Comparison of ENCODE assay signal across 10 cellular contexts in the genomic region with DNA sequence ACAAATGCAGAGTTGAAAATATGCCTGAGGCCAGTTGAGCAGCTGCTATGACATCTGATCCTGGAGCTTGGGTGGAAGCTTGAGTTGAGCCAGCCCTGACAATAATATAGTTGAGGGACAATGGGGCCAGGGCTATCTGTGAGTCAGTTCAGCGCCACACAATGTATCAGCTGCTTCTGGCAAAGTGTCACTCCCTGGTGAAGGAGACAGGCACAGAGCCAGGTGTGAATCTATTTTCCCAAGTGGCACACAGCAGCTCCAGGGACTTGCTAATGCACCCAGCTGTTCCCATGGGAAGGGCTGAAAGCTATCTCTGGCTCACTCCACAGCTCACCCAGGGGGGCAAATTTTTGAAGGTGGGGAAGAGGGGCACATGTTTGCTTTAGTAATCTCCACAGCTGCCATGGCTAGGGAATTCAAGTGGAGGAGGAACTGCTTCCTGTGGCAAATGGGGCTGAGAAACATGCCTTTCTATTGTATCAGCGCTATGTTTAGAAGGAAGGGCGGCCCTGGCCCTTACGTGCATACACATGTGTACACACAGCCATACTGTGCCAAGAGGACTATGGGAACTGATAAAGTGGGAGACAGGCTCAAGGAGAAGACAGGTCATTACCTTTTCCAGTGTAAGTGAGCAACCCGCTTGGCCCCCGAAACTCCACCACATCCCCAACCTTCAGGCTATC. TPM values are rescaled to one million over a fixed set of nuclear protein-coding genes. Genes with fewer than 3 reads are reported as not detected.
DNase-seq lines count a peak whose midpoint lies in the region; ATAC-seq and TF ChIP-seq lines count a peak whose summit lies in the region.
"Had no signal": no experiment of that assay in that cellular context is flagged by ENCODE, and none has a peak within 500 bp of the region (broad histone marks: within the 10 kb centered on the region; RNA-seq: fewer than 3 reads in every experiment).

No MANE protein-coding gene starts in this region.

- peak overlapping the region; percentile 46 for H3K4me3 Mint-ChIP-seq in T-helper 1 cell treated with Interleukin-12 subunit alpha and Interleukin-12 subunit beta and Interleukin-4 antibody, amounts not matched to agents 30 μg/mL and 1 μg/mL, for 36 hours
- no peak overlapping the region for H3K4me3 Mint-ChIP-seq in stimulated activated effector memory CD8-positive, alpha-beta T cell treated with anti-CD3 and anti-CD28 coated beads, Interleukin-12 subunit alpha, Interleukin-12 subunit beta, amount 100 ng/mL, for 72 hours
- no peak overlapping the region for H3K4me3 Mint-ChIP-seq in mesothelial cell of epicardium

- no peaks in the 10 kb centered on the region for H3K9me3 Mint-ChIP-seq in T-helper 1 cell treated with Interleukin-12 subunit alpha and Interleukin-12 subunit beta and Interleukin-4 antibody, amounts not matched to agents 30 μg/mL and 1 μg/mL, for 36 hours
- no peaks in the 10 kb centered on the region for H3K9me3 Mint-ChIP-seq in stimulated activated effector memory CD8-positive, alpha-beta T cell treated with anti-CD3 and anti-CD28 coated beads, Interleukin-12 subunit alpha, Interleukin-12 subunit beta, amount 100 ng/mL, for 72 hours
- no peaks in the 10 kb centered on the region for H3K9me3 Mint-ChIP-seq in mesothelial cell of epicardium

- H3K27ac Mint-ChIP-seq in T-helper 1 cell treated with Interleukin-12 subunit alpha and Interleukin-12 subunit beta and Interleukin-4 antibody, amounts not matched to agents 30 μg/mL and 1 μg/mL, for 36 hours, result peak overlapping the region; percentile 56
- peak overlapping the region; percentile 45 for H3K27ac Mint-ChIP-seq in stimulated activated effector memory CD8-positive, alpha-beta T cell treated with anti-CD3 and anti-CD28 coated beads, Interleukin-12 subunit alpha, Interleukin-12 subunit beta, amount 100 ng/mL, for 72 hours
- H3K27ac Mint-ChIP-seq in mesothelial cell of epicardium, result no peak overlapping the region

- 92 to 97% (median 96%) methylated on average over 6 of the region's 6 CpGs for whole genome bisulfite sequencing in spleen, 5 donors

- no peak for TF ChIP-seq CTCF in fibroblast of the aortic adventitia (IDR thresholded peaks at IDR 0.05; ENCODE audit: insufficient read depth, low read length)
- TF ChIP-seq CTCF in mesothelial cell of epicardium (IDR thresholded peaks at IDR 0.05; ENCODE audit: unreplicated experiment), result no peak
- TF ChIP-seq CTCF in spleen (IDR thresholded peaks at IDR 0.05 in 8 of 11, conservative IDR thresholded peaks at IDR 0.05 in 3 of 11), result no peak

- H3K27me3 ChIP-seq in spleen (replicated peaks in 1 of 7), result no peaks in the 10 kb centered on the region

- H3K4me1 ChIP-seq in spleen, result peaks cover 15 to 48% (median 36%) of the 10 kb centered on the region in 6 donors

- H3K27me3 Mint-ChIP-seq in T-helper 1 cell treated with Interleukin-12 subunit alpha and Interleukin-12 subunit beta and Interleukin-4 antibody, amounts not matched to agents 30 μg/mL and 1 μg/mL, for 36 hours (ENCODE audit: low read depth), result no peaks in the 10 kb centered on the region
- peaks cover 2% of the 10 kb centered on the region for H3K27me3 Mint-ChIP-seq in mesothelial cell of epicardium (ENCODE audit: low read depth)

- H3K36me3 ChIP-seq in spleen, result peaks cover 0 to 50% (median 21%) of the 10 kb centered on the region in 6 donors

- H3K4me3 ChIP-seq in fibroblast of the aortic adventitia (ENCODE audit: low read depth, low read length) (no peak overlapping the region), spleen (no peak overlapping the region)
- H3K4me3 ChIP-seq: SK-N-MC had no signal

- intact Hi-C loops in spleen (cut with DNase I; ENCODE audit: low total_unique reads), result no loop called here

- H3K27ac ChIP-seq in spleen, result peak overlapping the region in 1 of 8 donors; percentile 12
- H3K27ac ChIP-seq: SK-N-MC had no signal

- no peak for DNase-seq in T-helper 1 cell
- DNase-seq in NCI-H774 (lab: John Stamatoyannopoulos, UW), result peak; percentile 70
- peak; percentile 32 for DNase-seq in fibroblast of the aortic adventitia (ENCODE audit: low read depth)
- no peak for DNase-seq in stimulated activated effector memory CD8-positive, alpha-beta T cell treated with anti-CD3 and anti-CD28 coated beads, Interleukin-12 subunit alpha, Interleukin-12 subunit beta, amount 100 ng/mL, for 72 hours (ENCODE audit: low spot score in 2 of 2)
- no peak for DNase-seq in activated CD8-positive, alpha-beta memory T cell treated with anti-CD3 and anti-CD28 coated beads, Interleukin-2, amount 50 U/mL, for 48 hours
- DNase-seq in mesothelial cell of epicardium (ENCODE audit: low spot score in 2 of 2, unreplicated experiment in 2 of 2), result no peak
- no peak for DNase-seq in spleen
- DNase-seq: cerebellar nuclear complex had no signal

- TF ChIP-seq POLR2A in spleen (IDR thresholded peaks at IDR 0.05), result no peak

- H3K9me3 ChIP-seq in spleen, result no peaks in the 10 kb centered on the region

- no peak for ATAC-seq in stimulated activated effector memory CD8-positive, alpha-beta T cell treated with anti-CD3 and anti-CD28 coated beads, Interleukin-12 subunit alpha, Interleukin-12 subunit beta, amount 100 ng/mL, for 72 hours

- H3K36me3 Mint-ChIP-seq in T-helper 1 cell treated with Interleukin-12 subunit alpha and Interleukin-12 subunit beta and Interleukin-4 antibody, amounts not matched to agents 30 μg/mL and 1 μg/mL, for 36 hours (ENCODE audit: low read depth), result peaks cover 9% of the 10 kb centered on the region
- H3K36me3 Mint-ChIP-seq in stimulated activated effector memory CD8-positive, alpha-beta T cell treated with anti-CD3 and anti-CD28 coated beads, Interleukin-12 subunit alpha, Interleukin-12 subunit beta, amount 100 ng/mL, for 72 hours, result peaks cover 19% of the 10 kb centered on the region
- H3K36me3 Mint-ChIP-seq in mesothelial cell of epicardium, result no peaks in the 10 kb centered on the region

- peaks cover 23% of the 10 kb centered on the region for H3K4me1 Mint-ChIP-seq in T-helper 1 cell treated with Interleukin-12 subunit alpha and Interleukin-12 subunit beta and Interleukin-4 antibody, amounts not matched to agents 30 μg/mL and 1 μg/mL, for 36 hours (ENCODE audit: low read depth)
- H3K4me1 Mint-ChIP-seq in stimulated activated effector memory CD8-positive, alpha-beta T cell treated with anti-CD3 and anti-CD28 coated beads, Interleukin-12 subunit alpha, Interleukin-12 subunit beta, amount 100 ng/mL, for 72 hours, result peaks cover 23% of the 10 kb centered on the region
- peaks cover 16% of the 10 kb centered on the region for H3K4me1 Mint-ChIP-seq in mesothelial cell of epicardium

RNA-seq across cellular contexts. Expression of a gene that starts 2.2 kb away (rescaled TPM):
- total RNA-seq in fibroblast of the aortic adventitia (ENCODE audit: low replicate concordance) (22.9 and 34.6 TPM in 2 replicates), mesothelial cell of epicardium (25.9 to 26.6 TPM (median 26.1 TPM) in 3 replicates), spleen (10 to 100 TPM; 41.1 to 60.5 (median 51.4) TPM)
- 10 to 100 TPM; 26.2 to 29.9 (median 28.9) TPM for polyA plus RNA-seq in spleen

RNA-seq across cellular contexts. Expression of a gene that starts 6.8 kb away (rescaled TPM):
- total RNA-seq in fibroblast of the aortic adventitia (ENCODE audit: low replicate concordance) (30.4 and 104 TPM in 2 replicates), mesothelial cell of epicardium (38.0 to 39.1 TPM (median 38.4 TPM) in 3 replicates), spleen (100 to 1,000 TPM in 5 of 7 donors, 10 to 100 TPM in 2; 90.9 to 167 (median 128) TPM)
- 10 to 100 TPM; 34.0 to 57.6 (median 39.7) TPM for polyA plus RNA-seq in spleen

RNA-seq across cellular contexts. Expression of a gene that starts 37.9 kb away (rescaled TPM):
- total RNA-seq in fibroblast of the aortic adventitia (ENCODE audit: low replicate concordance), result 22.2 and 29.6 TPM in 2 replicates
- total RNA-seq in mesothelial cell of epicardium, result 26.5 to 31.0 TPM (median 27.8 TPM) in 3 replicates
- total RNA-seq in spleen, result 10 to 100 TPM; 20.6 to 35.4 (median 24.6) TPM
- 10 to 100 TPM; 14.8 to 16.0 (median 15.8) TPM for polyA plus RNA-seq in spleen

RNA-seq across cellular contexts. Expression of a gene that starts 42.3 kb away (rescaled TPM):
- total RNA-seq in fibroblast of the aortic adventitia (ENCODE audit: low replicate concordance) (76.2 and 118 TPM in 2 replicates), mesothelial cell of epicardium (58.4 to 64.5 TPM (median 64.0 TPM) in 3 replicates), spleen (10 to 100 TPM; 47.6 to 61.9 (median 55.8) TPM)
- polyA plus RNA-seq in spleen, result 10 to 100 TPM; 30.3 to 40.7 (median 35.1) TPM

Comparison
In these comparisons a context has a peak if more than half of its experiments do, and no peak if none do; other contexts are left out.
1. DNase-seq: peak in NCI-H774 (single experiment) and fibroblast of the aortic adventitia (single experiment); none in T-helper 1 cell (0 of 5), stimulated activated effector memory CD8-positive, alpha-beta T cell treated with anti-CD3 and anti-CD28 coated beads, Interleukin-12 subunit alpha, Interleukin-12 subunit beta, amount 100 ng/mL, for 72 hours (0 of 2), activated CD8-positive, alpha-beta memory T cell treated with anti-CD3 and anti-CD28 coated beads, Interleukin-2, amount 50 U/mL, for 48 hours (single experiment), mesothelial cell of epicardium (0 of 2) and spleen (single experiment).